Comparison of ENCODE assay signal across 8 cellular contexts in the genomic region with DNA sequence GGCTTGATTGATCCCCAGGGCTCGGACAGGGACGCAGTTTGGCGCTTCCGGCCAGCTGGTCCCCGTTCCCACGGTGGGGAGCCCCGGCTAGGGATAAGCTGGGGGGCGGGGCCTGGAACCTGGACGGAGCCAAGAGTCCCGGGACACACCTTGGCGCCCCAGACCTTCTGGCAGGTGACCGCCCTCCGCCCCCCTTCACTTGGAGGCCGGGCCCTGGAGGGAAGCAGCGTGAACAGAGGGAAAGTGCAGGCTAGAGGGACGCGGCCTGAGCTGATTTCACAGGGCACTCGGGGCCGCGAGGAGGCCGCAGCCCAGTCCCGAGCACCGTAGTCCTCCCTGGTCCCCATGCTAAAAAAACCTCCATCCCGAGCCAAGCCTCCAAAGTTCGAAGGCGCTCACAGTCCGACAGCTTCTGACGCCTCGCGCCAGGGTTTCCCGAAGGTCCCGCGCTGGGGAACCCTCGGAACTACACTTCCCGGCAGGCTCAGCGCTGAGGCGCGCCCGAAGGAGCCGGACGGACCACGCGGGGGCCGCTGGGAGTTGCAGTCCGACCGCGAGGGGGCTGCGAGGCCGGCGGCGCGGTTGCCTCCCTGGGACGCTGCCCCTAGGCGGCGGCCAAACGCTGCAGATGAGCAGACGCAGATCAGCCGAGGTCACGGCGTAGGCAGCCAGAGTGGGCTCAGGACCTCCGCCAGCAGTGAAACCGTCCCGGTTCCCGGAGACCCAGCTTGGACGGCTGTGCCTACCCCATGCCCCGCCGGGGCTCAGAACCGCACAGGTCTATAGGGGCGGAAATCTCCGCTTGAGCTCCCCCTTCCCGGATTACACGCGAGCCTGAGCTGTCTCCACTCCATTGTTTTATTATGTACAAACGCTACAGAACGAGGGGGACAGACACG. TPM values are rescaled to one million over a fixed set of nuclear protein-coding genes. Genes with fewer than 3 reads are reported as not detected.
DNase-seq lines count a peak whose midpoint lies in the region; ATAC-seq and TF ChIP-seq lines count a peak whose summit lies in the region.

A gene with protein sequence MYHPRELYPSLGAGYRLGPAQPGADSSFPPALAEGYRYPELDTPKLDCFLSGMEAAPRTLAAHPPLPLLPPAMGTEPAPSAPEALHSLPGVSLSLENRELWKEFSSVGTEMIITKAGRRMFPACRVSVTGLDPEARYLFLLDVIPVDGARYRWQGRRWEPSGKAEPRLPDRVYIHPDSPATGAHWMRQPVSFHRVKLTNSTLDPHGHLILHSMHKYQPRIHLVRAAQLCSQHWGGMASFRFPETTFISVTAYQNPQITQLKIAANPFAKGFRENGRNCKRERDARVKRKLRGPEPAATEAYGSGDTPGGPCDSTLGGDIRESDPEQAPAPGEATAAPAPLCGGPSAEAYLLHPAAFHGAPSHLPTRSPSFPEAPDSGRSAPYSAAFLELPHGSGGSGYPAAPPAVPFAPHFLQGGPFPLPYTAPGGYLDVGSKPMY (minus strand): TSS at position 451 of the 899 bp plus-strand sequence. CDS start 731 bp downstream, outside the sequence.

- peaks cover 4 to 22% (median 12%) of the 10 kb centered on the region in 3 donors for H3K36me3 Mint-ChIP-seq in immature natural killer cell

- ATAC-seq in GM18870 (IDR thresholded peaks at IDR 0.05; ENCODE audit: unreplicated experiment), result peak; percentile 47
- ATAC-seq in HG03108 (IDR thresholded peaks at IDR 0.05; ENCODE audit: unreplicated experiment), result peak; percentile 59

- peaks cover 34 to 38% of the 10 kb centered on the region in 2 donors for H3K4me1 Mint-ChIP-seq in immature natural killer cell

- peaks cover 1 to 7% (median 4%) of the 10 kb centered on the region in 6 donors for H3K9me3 Mint-ChIP-seq in immature natural killer cell

- H3K27ac ChIP-seq in WERI-Rb-1 (peak within 1 kb of the TSS; percentile 92), breast epithelium (peak within 1 kb of the TSS; percentile 79 to 84)

- peaks cover 17% of the 10 kb centered on the region in 2 donors for H3K4me1 ChIP-seq in breast epithelium

- peak; percentile 47 for TF ChIP-seq POLR2A in breast epithelium (IDR thresholded peaks at IDR 0.05)

- TF ChIP-seq CTCF in WERI-Rb-1 (IDR thresholded peaks at IDR 0.05; ENCODE audit: low read depth, low read length) (peak; percentile 90), breast epithelium (IDR thresholded peaks at IDR 0.05) (peak; percentile 61 to 94 (median 91))

- H3K27me3 Mint-ChIP-seq in immature natural killer cell (ENCODE audit: low read depth in 3 of 3), result peaks cover under 1 to 10% (median 8%) of the 10 kb centered on the region in 3 donors

- peaks cover 5% of the 10 kb centered on the region for H3K9me3 ChIP-seq in WERI-Rb-1 (ENCODE audit: severe bottlenecking)
- H3K9me3 ChIP-seq in breast epithelium, result no peaks in the 10 kb centered on the region

- H3K27me3 ChIP-seq in WERI-Rb-1 (ENCODE audit: insufficient read depth, low read depth, severe bottlenecking), result no peaks in the 10 kb centered on the region
- no peaks in the 10 kb centered on the region for H3K27me3 ChIP-seq in breast epithelium

- H3K27ac Mint-ChIP-seq in immature natural killer cell, result peak within 1 kb of the TSS; percentile 90 to 96 (median 93)

- DNase-seq in AG08395 (ENCODE audit: low spot score), result peak; percentile 92
- DNase-seq in NCI-H2171 (lab: John Stamatoyannopoulos, UW), result peak; percentile 95
- DNase-seq in WERI-Rb-1, result peak; percentile 93
- DNase-seq in breast epithelium (ENCODE audit: low spot score in 2 of 2), result peak; percentile 86 to 89
- DNase-seq in immature natural killer cell, result peak; percentile 92 to 93 (median 92)
- peak; percentile 59 for DNase-seq in smooth muscle cell of the brain vasculature (ENCODE audit: low read depth, low spot score)

- peak within 1 kb of the TSS; percentile 89 to 96 (median 93) for H3K4me3 Mint-ChIP-seq in immature natural killer cell

- peak within 1 kb of the TSS; percentile 48 for H3K4me3 ChIP-seq in WERI-Rb-1 (ENCODE audit: low read depth, low read length)
- H3K4me3 ChIP-seq in breast epithelium, result peak within 1 kb of the TSS; percentile 49 to 67 (median 61)

- H3K36me3 ChIP-seq in WERI-Rb-1 (peaks cover 17% of the 10 kb centered on the region), breast epithelium (no peaks in the 10 kb centered on the region)

- intact Hi-C loops in breast epithelium (cut with DNase I; ENCODE audit: low total_unique reads), result loop anchor here (10.0 kb wide), 1 partner anchor 323 kb away; no protein-coding TSS in a partner anchor

RNA-seq across cellular contexts. Expression of the gene that starts here (rescaled TPM):
- under 1 TPM; 0.73 to 0.98 (median 0.80) TPM for total RNA-seq in breast epithelium
- not detected for polyA plus RNA-seq in immature natural killer cell

Comparison
In these comparisons a context has a peak if more than half of its experiments do, and no peak if none do; other contexts are left out.
1. Peak in every context shown above with its lines: DNase-seq, ATAC-seq, H3K4me3 ChIP-seq and H3K27ac ChIP-seq.
2. Peak in DNase-seq, H3K4me3 ChIP-seq and H3K27ac ChIP-seq in breast epithelium; RNA of the gene not detected or under 1 TPM.
3. Peak in DNase-seq in immature natural killer cell; RNA of the gene not detected or under 1 TPM.